1 cellular context compared by ENCODE assay signal in genomic region chr2:32427672-32428622, GRCh38.
TF ChIP-seq lines count a peak whose summit lies in the region.

No MANE protein-coding gene starts in this region.

TF ChIP-seq in HEK293, 187 proteins besides CTCF, POLR2A, EP300 and RAD21 (continued from another document):
- TF ChIP-seq ZNF629 (tag by site-specific recombination; IDR thresholded peaks at IDR 0.05) (peak; percentile 84), ZNF148 (tag by site-specific recombination; IDR thresholded peaks at IDR 0.05; ENCODE audit: borderline replicate concordance) (no peak), ZNF473 (tag by site-specific recombination; IDR thresholded peaks at IDR 0.05) (no peak), ZNF223 (tag by site-specific recombination; IDR thresholded peaks at IDR 0.05) (no peak), YY2 (tag by site-specific recombination; IDR thresholded peaks at IDR 0.05) (no peak), ZNF114 (tag by site-specific recombination; IDR thresholded peaks at IDR 0.05) (no peak), ZFP37 (tag by site-specific recombination; IDR thresholded peaks at IDR 0.05) (no peak), SETDB1 (IDR thresholded peaks at IDR 0.05; ENCODE audit: insufficient read length, low read length) (no peak), ZNF416 (tag by site-specific recombination; IDR thresholded peaks at IDR 0.05) (no peak), ZNF76 (tag by site-specific recombination; IDR thresholded peaks at IDR 0.05; ENCODE audit: borderline replicate concordance, low read depth) (no peak), ZNF133 (tag by site-specific recombination; IDR thresholded peaks at IDR 0.05) (no peak), ZNF785 (tag by site-specific recombination; IDR thresholded peaks at IDR 0.05) (no peak), ZNF362 (tag by site-specific recombination; IDR thresholded peaks at IDR 0.05) (no peak), ZNF221 (tag by site-specific recombination; IDR thresholded peaks at IDR 0.05; ENCODE audit: borderline replicate concordance) (no peak), ZBTB1 (tag by site-specific recombination; IDR thresholded peaks at IDR 0.05) (no peak), ZNF530 (tag by site-specific recombination; IDR thresholded peaks at IDR 0.05; ENCODE audit: low read depth) (no peak), SCRT2 (tag by site-specific recombination; IDR thresholded peaks at IDR 0.05) (peak; percentile 80), ZNF777 (tag by site-specific recombination; IDR thresholded peaks at IDR 0.05; ENCODE audit: borderline replicate concordance) (no peak), ZNF501 (tag by site-specific recombination; IDR thresholded peaks at IDR 0.05) (no peak), TRIM28 (IDR thresholded peaks at IDR 0.05; ENCODE audit: borderline replicate concordance, low read length) (0 out of 2 replicates have a peak, but pooled peaks have one; percentile 55), ZNF654 (tag by site-specific recombination; IDR thresholded peaks at IDR 0.05; ENCODE audit: low read depth) (no peak), ZNF692 (tag by site-specific recombination; IDR thresholded peaks at IDR 0.05) (peak; percentile 95), SP7 (tag by site-specific recombination; IDR thresholded peaks at IDR 0.05) (peak; percentile 91), FEZF1 (tag by site-specific recombination; IDR thresholded peaks at IDR 0.05) (peak; percentile 80), PATZ1 (tag by site-specific recombination; IDR thresholded peaks at IDR 0.05) (no peak), PRDM4 (tag by site-specific recombination; IDR thresholded peaks at IDR 0.05) (0 out of 2 replicates have a peak, but pooled peaks have one; percentile 17), ZNF571 (tag by site-specific recombination; IDR thresholded peaks at IDR 0.05) (no peak), TCF7L2 (IDR thresholded peaks at IDR 0.05; ENCODE audit: borderline replicate concordance, low read depth, low read length) (no peak; the same call in 1 of the 2 replicates), ZNF354C (tag by site-specific recombination; IDR thresholded peaks at IDR 0.05; ENCODE audit: borderline replicate concordance, low read depth) (no peak), ZFP3 (tag by site-specific recombination; IDR thresholded peaks at IDR 0.05; ENCODE audit: low read depth) (no peak), ZEB2 (tag by site-specific recombination; IDR thresholded peaks at IDR 0.05) (peak; percentile 59; the same call in 1 of the 2 replicates), ZNF747 (tag by site-specific recombination; IDR thresholded peaks at IDR 0.05) (no peak), ZNF391 (tag by site-specific recombination; IDR thresholded peaks at IDR 0.05; ENCODE audit: borderline replicate concordance, low read depth) (no peak), ZNF488 (tag by site-specific recombination; IDR thresholded peaks at IDR 0.05) (no peak), EGR2 (tag by site-specific recombination; IDR thresholded peaks at IDR 0.05; ENCODE audit: low read depth) (no peak), ZNF202 (tag by site-specific recombination; IDR thresholded peaks at IDR 0.05; ENCODE audit: borderline replicate concordance) (no peak), ZBTB21 (tag by site-specific recombination; IDR thresholded peaks at IDR 0.05) (no peak)
